Comparison of ENCODE assay signal across 1 cellular context in genomic region chr9:68672625-68673024, GRCh38.
TF ChIP-seq lines count a peak whose summit lies in the region.

No MANE protein-coding gene starts in this region.

TF ChIP-seq in K562, 482 proteins besides CTCF, POLR2A, EP300 and RAD21:
- TF ChIP-seq MEIS2 (IDR thresholded peaks at IDR 0.05; ENCODE audit: partially characterized antibody) (peak; percentile 36), ZC3H11A (IDR thresholded peaks at IDR 0.05; ENCODE audit: low read depth, low read length) (no peak), KDM1A (IDR thresholded peaks at IDR 0.05) (no peak), SOX6 (IDR thresholded peaks at IDR 0.05) (0 out of 2 replicates have a peak, but pooled peaks have one; percentile 13), ZNF212 (CRISPR knock-in tag; IDR thresholded peaks at IDR 0.05) (no peak), ESRRA (IDR thresholded peaks at IDR 0.05; ENCODE audit: borderline replicate concordance, low read depth) (peak; percentile 79), CBFA2T3 (IDR thresholded peaks at IDR 0.05) (peak; percentile 26), ZNF384 (IDR thresholded peaks at IDR 0.05; ENCODE audit: low read depth, low read length) (no peak)
